Comparison of ENCODE assay signal across 8 cellular contexts in genomic region chr2:128304715-128305554, GRCh38. TPM values are rescaled to one million over a fixed set of nuclear protein-coding genes. Genes with fewer than 3 reads are reported as not detected.
A peak's percentile ranks its signal among the peaks of the same experiment; 100 is the strongest.
DNase-seq lines count a peak whose midpoint lies in the region; ATAC-seq and TF ChIP-seq lines count a peak whose summit lies in the region.

No MANE protein-coding gene starts in this region.

- peaks cover 92% of the 10 kb centered on the region for H3K79me2 ChIP-seq in HCT116 (ENCODE audit: insufficient read depth, low read length)

- CTCF ChIA-PET in HCT116 (lab: Charles Lee) = interaction anchor here (1.0 kb wide), 1 partner anchor 126 kb away, joined by 3 read pairs; no protein-coding TSS in a partner anchor

- ATAC-seq in HCT116 (peak; percentile 79), HG02610 (IDR thresholded peaks at IDR 0.05; ENCODE audit: unreplicated experiment) (no peak), HG03159 (IDR thresholded peaks at IDR 0.05; ENCODE audit: unreplicated experiment) (no peak), GM18907 (IDR thresholded peaks at IDR 0.05; ENCODE audit: unreplicated experiment) (no peak), HG02678 (IDR thresholded peaks at IDR 0.05; ENCODE audit: unreplicated experiment) (no peak)

- POLR2A ChIA-PET in HCT116 (lab: Charles Lee) = no interaction called here

- peak overlapping the region in 1 of 2 experiments; percentile 39; a peak in 2 of 4 replicates for H3K4me3 ChIP-seq in HCT116 (replicated peaks in 1 of 2; ENCODE audit: low read depth in 1 of 2, low read length in 2 of 2)
- no peak overlapping the region for H3K4me3 ChIP-seq in endocrine pancreas (ENCODE audit: control insufficient read depth, insufficient read depth, low read length)

- peak; percentile 72 for DNase-seq in HCT116 (ENCODE audit: low read depth, low spot score)
- peak; percentile 20 for DNase-seq in NCI-H526 treated with DMSO at 0.1 percent for 48 hours (lab: John Stamatoyannopoulos, UW)
- peak; percentile 73 for DNase-seq in mucosa of gallbladder (ENCODE audit: low spot score)

- no peak for TF ChIP-seq RAD21 in HCT116 (IDR thresholded peaks at IDR 0.05; ENCODE audit: low read depth)

- no peak for TF ChIP-seq CTCF in HCT116 (IDR thresholded peaks at IDR 0.05 in 2 of 3, conservative IDR thresholded peaks at IDR 0.05 in 1 of 3; ENCODE audit: borderline replicate concordance in 1 of 3, insufficient read depth in 1 of 3, low read depth in 2 of 3, low read length in 2 of 3)

- peaks cover 3% of the 10 kb centered on the region; the same call in 1 of the 2 replicates for H4K20me1 ChIP-seq in HCT116 (ENCODE audit: insufficient read depth)

- H3K27ac ChIP-seq in HCT116 (ENCODE audit: low read depth, low read length) = peak overlapping the region; percentile 90

- peak overlapping the region; percentile 46 for H3K9ac ChIP-seq in HCT116 (ENCODE audit: low read length)
- peak overlapping the region; percentile 5 for H3K9ac ChIP-seq in endocrine pancreas (ENCODE audit: control insufficient read depth, insufficient read depth, low read length)

- H3K4me1 ChIP-seq in HCT116 (ENCODE audit: control insufficient read depth in 1 of 2, insufficient read depth in 2 of 2, low read length in 2 of 2) = peaks cover 33 to 59% of the 10 kb centered on the region in 2 experiments
- H3K4me1 ChIP-seq in endocrine pancreas (ENCODE audit: control insufficient read depth, insufficient read depth, low read length) = no peaks in the 10 kb centered on the region

- TF ChIP-seq POLR2A in HCT116 (IDR thresholded peaks at IDR 0.05; ENCODE audit: borderline replicate concordance, extremely low read depth, insufficient read depth, insufficient read length) = no peak

- intact Hi-C loops in HCT116 (cut with micrococcal nuclease) = loop anchor here (5.0 kb wide), 1 partner anchor 128 kb away; no protein-coding TSS in a partner anchor

- no peak overlapping the region for H2AFZ ChIP-seq in HCT116 (ENCODE audit: low read depth, low read length, poor library complexity, severe bottlenecking)

- no peaks in the 10 kb centered on the region; a peak in 1 of 4 replicates for H3K36me3 ChIP-seq in HCT116 (ENCODE audit: control insufficient read depth in 1 of 2, insufficient read depth in 2 of 2, low read length in 2 of 2)
- no peaks in the 10 kb centered on the region for H3K36me3 ChIP-seq in endocrine pancreas (ENCODE audit: control insufficient read depth, insufficient read depth, low read length)

- H3K9me2 ChIP-seq in HCT116 (ENCODE audit: insufficient read depth) = no peaks in the 10 kb centered on the region

- no TSS peak for BruUV-seq in HCT116 (replicated peaks; lab: Mats Ljungman, UMichigan)

- RAD21 ChIA-PET in HCT116 (lab: Charles Lee; ENCODE audit: low non-redundant PET in 1 of 2, low total read pairs in 2 of 2, uncharacterized antibody in 2 of 2, unreplicated experiment in 2 of 2) = no interaction called here

- H3K27me3 ChIP-seq in HCT116 (ENCODE audit: insufficient read depth, low read length) = no peaks in the 10 kb centered on the region
- H3K27me3 ChIP-seq in endocrine pancreas (ENCODE audit: control insufficient read depth, insufficient read depth, low read length) = no peaks in the 10 kb centered on the region

- H3K4me2 ChIP-seq in HCT116 (ENCODE audit: low read length) = peak overlapping the region; percentile 83

- H3K9me3 ChIP-seq in HCT116 (ENCODE audit: control insufficient read depth in 1 of 2, insufficient read depth in 1 of 2, low read depth in 1 of 2, low read length in 2 of 2) (no peaks in the 10 kb centered on the region), endocrine pancreas (ENCODE audit: control insufficient read depth, low read length) (no peaks in the 10 kb centered on the region)

TF ChIP-seq in HCT116, 20 proteins besides CTCF, POLR2A, EP300 and RAD21:
- TF ChIP-seq FOSL1 (IDR thresholded peaks at IDR 0.05; ENCODE audit: low read depth) (no peak), MAX (IDR thresholded peaks at IDR 0.05) (peak; percentile 42; the same call in 1 of the 2 replicates), SP1 (IDR thresholded peaks at IDR 0.05; ENCODE audit: low read depth) (peak; percentile 81), POLR2AphosphoS5 (IDR thresholded peaks at IDR 0.05; ENCODE audit: low read depth, low read length) (0 out of 2 replicates have a peak, but pooled peaks have one; percentile 40), ZBTB33 (IDR thresholded peaks at IDR 0.05; ENCODE audit: extremely low read depth, insufficient replicate concordance, low read length) (peak; percentile 61)

RNA-seq across cellular contexts. Expression of gene HS6ST1, which starts 13.7 kb away (rescaled TPM):
- total RNA-seq in HCT116 (2021; ENCODE audit: unreplicated experiment) (35.0 TPM), mucosa of gallbladder (90.1 TPM)
- polyA plus RNA-seq in HCT116 (2012) = 25.7 and 27.4 TPM in 2 replicates

Comparison
In these comparisons a context has a peak if more than half of its experiments do, and no peak if none do; other contexts are left out.
1. DNase-seq: peak in every context shown above with its lines; median percentile 73 in mucosa of gallbladder; 72 in HCT116; 20 in NCI-H526 treated with DMSO at 0.1 percent for 48 hours.